In genomic region chr20:370977-371754, GRCh38 we compare ENCODE assay signal across 1 cellular context.
TF ChIP-seq lines count a peak whose summit lies in the region.

No MANE protein-coding gene starts in this region.

TF ChIP-seq in HepG2, 621 proteins besides CTCF, POLR2A, EP300 and RAD21 (continued from another document and continues in another):
- TF ChIP-seq, protein P1, sequence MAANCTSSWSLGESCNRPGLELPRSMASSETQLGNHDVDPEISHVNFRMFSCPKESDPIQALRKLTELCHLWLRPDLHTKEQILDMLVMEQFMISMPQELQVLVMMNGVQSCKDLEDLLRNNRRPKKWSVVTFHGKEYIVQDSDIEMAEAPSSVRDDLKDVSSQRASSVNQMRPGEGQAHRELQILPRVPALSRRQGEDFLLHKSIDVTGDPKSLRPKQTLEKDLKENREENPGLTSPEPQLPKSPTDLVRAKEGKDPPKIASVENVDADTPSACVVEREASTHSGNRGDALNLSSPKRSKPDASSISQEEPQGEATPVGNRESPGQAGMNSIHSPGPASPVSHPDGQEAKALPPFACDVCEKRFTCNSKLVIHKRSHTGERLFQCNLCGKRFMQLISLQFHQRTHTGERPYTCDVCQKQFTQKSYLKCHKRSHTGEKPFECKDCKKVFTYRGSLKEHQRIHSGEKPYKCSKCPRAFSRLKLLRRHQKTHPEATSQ (CRISPR knock-in tag; IDR thresholded peaks at IDR 0.05; ENCODE audit: borderline replicate concordance) = no peak
- TF ChIP-seq, protein P2, sequence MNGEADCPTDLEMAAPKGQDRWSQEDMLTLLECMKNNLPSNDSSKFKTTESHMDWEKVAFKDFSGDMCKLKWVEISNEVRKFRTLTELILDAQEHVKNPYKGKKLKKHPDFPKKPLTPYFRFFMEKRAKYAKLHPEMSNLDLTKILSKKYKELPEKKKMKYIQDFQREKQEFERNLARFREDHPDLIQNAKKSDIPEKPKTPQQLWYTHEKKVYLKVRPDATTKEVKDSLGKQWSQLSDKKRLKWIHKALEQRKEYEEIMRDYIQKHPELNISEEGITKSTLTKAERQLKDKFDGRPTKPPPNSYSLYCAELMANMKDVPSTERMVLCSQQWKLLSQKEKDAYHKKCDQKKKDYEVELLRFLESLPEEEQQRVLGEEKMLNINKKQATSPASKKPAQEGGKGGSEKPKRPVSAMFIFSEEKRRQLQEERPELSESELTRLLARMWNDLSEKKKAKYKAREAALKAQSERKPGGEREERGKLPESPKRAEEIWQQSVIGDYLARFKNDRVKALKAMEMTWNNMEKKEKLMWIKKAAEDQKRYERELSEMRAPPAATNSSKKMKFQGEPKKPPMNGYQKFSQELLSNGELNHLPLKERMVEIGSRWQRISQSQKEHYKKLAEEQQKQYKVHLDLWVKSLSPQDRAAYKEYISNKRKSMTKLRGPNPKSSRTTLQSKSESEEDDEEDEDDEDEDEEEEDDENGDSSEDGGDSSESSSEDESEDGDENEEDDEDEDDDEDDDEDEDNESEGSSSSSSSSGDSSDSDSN (CRISPR knock-in tag; IDR thresholded peaks at IDR 0.05) = no peak
- TF ChIP-seq DBP (CRISPR knock-in tag; IDR thresholded peaks at IDR 0.05; ENCODE audit: not compliant biosample characterization) (no peak), ZBTB3 (CRISPR knock-in tag; IDR thresholded peaks at IDR 0.05; ENCODE audit: borderline replicate concordance, low read depth) (no peak), ZNF800 (CRISPR knock-in tag; IDR thresholded peaks at IDR 0.05) (no peak), EZH2 (conservative IDR thresholded peaks at IDR 0.05; ENCODE audit: low read depth, low read length) (no peak), ZZZ3 (CRISPR knock-in tag; IDR thresholded peaks at IDR 0.05; ENCODE audit: borderline replicate concordance) (no peak), ZNF629 (CRISPR knock-in tag; conservative IDR thresholded peaks at IDR 0.05) (0 out of 2 replicates have a peak, but pooled peaks have one; percentile 20), BATF2 (CRISPR knock-in tag; IDR thresholded peaks at IDR 0.05) (no peak), AKAP8 (CRISPR knock-in tag; IDR thresholded peaks at IDR 0.05) (no peak), ARHGAP35 (CRISPR knock-in tag; IDR thresholded peaks at IDR 0.05; ENCODE audit: borderline replicate concordance) (no peak; the same call in 1 of the 2 replicates), CAMTA2 (CRISPR knock-in tag; IDR thresholded peaks at IDR 0.05; ENCODE audit: borderline replicate concordance) (no peak), TAF15 (IDR thresholded peaks at IDR 0.05; ENCODE audit: low read depth, low read length, poor library complexity, severe bottlenecking) (no peak), ARNTL (CRISPR knock-in tag; IDR thresholded peaks at IDR 0.05) (no peak), IRF1 (CRISPR knock-in tag; IDR thresholded peaks at IDR 0.05; ENCODE audit: low read depth) (no peak), CREB1 (IDR thresholded peaks at IDR 0.05) (no peak), CREB1 (CRISPR knock-in tag; IDR thresholded peaks at IDR 0.05) (no peak), NFYB (CRISPR knock-in tag; IDR thresholded peaks at IDR 0.05) (no peak), SCMH1 (CRISPR knock-in tag; IDR thresholded peaks at IDR 0.05; ENCODE audit: borderline replicate concordance) (no peak), THYN1 (CRISPR knock-in tag; IDR thresholded peaks at IDR 0.05; ENCODE audit: borderline replicate concordance, low read depth) (0 out of 2 replicates have a peak, but pooled peaks have one; percentile 4), MAFK (conservative IDR thresholded peaks at IDR 0.05 in 1 of 2, IDR thresholded peaks at IDR 0.05 in 1 of 2; ENCODE audit: low read length in 2 of 2) (peak; percentile 58 to 85), SIN3B (IDR thresholded peaks at IDR 0.05; ENCODE audit: low read length) (no peak), DNMT3B (CRISPR knock-in tag; conservative IDR thresholded peaks at IDR 0.05) (no peak), SP140L (CRISPR knock-in tag; IDR thresholded peaks at IDR 0.05; ENCODE audit: borderline replicate concordance) (0 out of 2 replicates have a peak, but pooled peaks have one; percentile 30), MYPOP (CRISPR knock-in tag; IDR thresholded peaks at IDR 0.05) (no peak; the same call in 1 of the 2 replicates), ZNF256 (CRISPR knock-in tag; conservative IDR thresholded peaks at IDR 0.05) (no peak), ZNF556 (CRISPR knock-in tag; IDR thresholded peaks at IDR 0.05; ENCODE audit: borderline replicate concordance) (no peak), MATR3 (CRISPR knock-in tag; IDR thresholded peaks at IDR 0.05) (0 out of 2 replicates have a peak, but pooled peaks have one; percentile 44), ZBTB10 (CRISPR knock-in tag; IDR thresholded peaks at IDR 0.05; ENCODE audit: borderline replicate concordance) (no peak), ZSCAN31 (CRISPR knock-in tag; IDR thresholded peaks at IDR 0.05; ENCODE audit: low read depth) (no peak), HOXA9 (CRISPR knock-in tag; IDR thresholded peaks at IDR 0.05; ENCODE audit: borderline replicate concordance) (no peak), MTF2 (CRISPR knock-in tag; IDR thresholded peaks at IDR 0.05; ENCODE audit: borderline replicate concordance) (no peak), ZNF264 (CRISPR knock-in tag; IDR thresholded peaks at IDR 0.05) (no peak), JUND (CRISPR knock-in tag; IDR thresholded peaks at IDR 0.05) (no peak), WIZ (CRISPR knock-in tag; IDR thresholded peaks at IDR 0.05) (peak; percentile 11; the same call in 1 of the 2 replicates), ZNF530 (CRISPR knock-in tag; IDR thresholded peaks at IDR 0.05; ENCODE audit: low read depth) (no peak), ZNF121 (CRISPR knock-in tag; IDR thresholded peaks at IDR 0.05) (no peak), TSC22D2 (CRISPR knock-in tag; IDR thresholded peaks at IDR 0.05; ENCODE audit: borderline replicate concordance) (no peak), NKX3-1 (CRISPR knock-in tag; IDR thresholded peaks at IDR 0.05) (peak; percentile 11; the same call in 1 of the 2 replicates), CENPX (CRISPR knock-in tag; IDR thresholded peaks at IDR 0.05) (no peak)
- TF ChIP-seq, protein P3, sequence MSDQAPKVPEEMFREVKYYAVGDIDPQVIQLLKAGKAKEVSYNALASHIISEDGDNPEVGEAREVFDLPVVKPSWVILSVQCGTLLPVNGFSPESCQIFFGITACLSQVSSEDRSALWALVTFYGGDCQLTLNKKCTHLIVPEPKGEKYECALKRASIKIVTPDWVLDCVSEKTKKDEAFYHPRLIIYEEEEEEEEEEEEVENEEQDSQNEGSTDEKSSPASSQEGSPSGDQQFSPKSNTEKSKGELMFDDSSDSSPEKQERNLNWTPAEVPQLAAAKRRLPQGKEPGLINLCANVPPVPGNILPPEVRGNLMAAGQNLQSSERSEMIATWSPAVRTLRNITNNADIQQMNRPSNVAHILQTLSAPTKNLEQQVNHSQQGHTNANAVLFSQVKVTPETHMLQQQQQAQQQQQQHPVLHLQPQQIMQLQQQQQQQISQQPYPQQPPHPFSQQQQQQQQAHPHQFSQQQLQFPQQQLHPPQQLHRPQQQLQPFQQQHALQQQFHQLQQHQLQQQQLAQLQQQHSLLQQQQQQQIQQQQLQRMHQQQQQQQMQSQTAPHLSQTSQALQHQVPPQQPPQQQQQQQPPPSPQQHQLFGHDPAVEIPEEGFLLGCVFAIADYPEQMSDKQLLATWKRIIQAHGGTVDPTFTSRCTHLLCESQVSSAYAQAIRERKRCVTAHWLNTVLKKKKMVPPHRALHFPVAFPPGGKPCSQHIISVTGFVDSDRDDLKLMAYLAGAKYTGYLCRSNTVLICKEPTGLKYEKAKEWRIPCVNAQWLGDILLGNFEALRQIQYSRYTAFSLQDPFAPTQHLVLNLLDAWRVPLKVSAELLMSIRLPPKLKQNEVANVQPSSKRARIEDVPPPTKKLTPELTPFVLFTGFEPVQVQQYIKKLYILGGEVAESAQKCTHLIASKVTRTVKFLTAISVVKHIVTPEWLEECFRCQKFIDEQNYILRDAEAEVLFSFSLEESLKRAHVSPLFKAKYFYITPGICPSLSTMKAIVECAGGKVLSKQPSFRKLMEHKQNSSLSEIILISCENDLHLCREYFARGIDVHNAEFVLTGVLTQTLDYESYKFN (CRISPR knock-in tag; conservative IDR thresholded peaks at IDR 0.05) = no peak
- TF ChIP-seq, protein P4, sequence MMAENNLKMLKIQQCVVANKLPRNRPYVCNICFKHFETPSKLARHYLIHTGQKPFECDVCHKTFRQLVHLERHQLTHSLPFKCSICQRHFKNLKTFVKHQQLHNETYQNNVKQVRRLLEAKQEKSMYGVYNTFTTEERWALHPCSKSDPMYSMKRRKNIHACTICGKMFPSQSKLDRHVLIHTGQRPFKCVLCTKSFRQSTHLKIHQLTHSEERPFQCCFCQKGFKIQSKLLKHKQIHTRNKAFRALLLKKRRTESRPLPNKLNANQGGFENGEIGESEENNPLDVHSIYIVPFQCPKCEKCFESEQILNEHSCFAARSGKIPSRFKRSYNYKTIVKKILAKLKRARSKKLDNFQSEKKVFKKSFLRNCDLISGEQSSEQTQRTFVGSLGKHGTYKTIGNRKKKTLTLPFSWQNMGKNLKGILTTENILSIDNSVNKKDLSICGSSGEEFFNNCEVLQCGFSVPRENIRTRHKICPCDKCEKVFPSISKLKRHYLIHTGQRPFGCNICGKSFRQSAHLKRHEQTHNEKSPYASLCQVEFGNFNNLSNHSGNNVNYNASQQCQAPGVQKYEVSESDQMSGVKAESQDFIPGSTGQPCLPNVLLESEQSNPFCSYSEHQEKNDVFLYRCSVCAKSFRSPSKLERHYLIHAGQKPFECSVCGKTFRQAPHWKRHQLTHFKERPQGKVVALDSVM (CRISPR knock-in tag; IDR thresholded peaks at IDR 0.05) = no peak
- TF ChIP-seq, protein P5, sequence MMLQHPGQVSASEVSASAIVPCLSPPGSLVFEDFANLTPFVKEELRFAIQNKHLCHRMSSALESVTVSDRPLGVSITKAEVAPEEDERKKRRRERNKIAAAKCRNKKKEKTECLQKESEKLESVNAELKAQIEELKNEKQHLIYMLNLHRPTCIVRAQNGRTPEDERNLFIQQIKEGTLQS (CRISPR knock-in tag; IDR thresholded peaks at IDR 0.05) = 0 out of 2 replicates have a peak, but pooled peaks have one; percentile 43
- TF ChIP-seq, protein P6, sequence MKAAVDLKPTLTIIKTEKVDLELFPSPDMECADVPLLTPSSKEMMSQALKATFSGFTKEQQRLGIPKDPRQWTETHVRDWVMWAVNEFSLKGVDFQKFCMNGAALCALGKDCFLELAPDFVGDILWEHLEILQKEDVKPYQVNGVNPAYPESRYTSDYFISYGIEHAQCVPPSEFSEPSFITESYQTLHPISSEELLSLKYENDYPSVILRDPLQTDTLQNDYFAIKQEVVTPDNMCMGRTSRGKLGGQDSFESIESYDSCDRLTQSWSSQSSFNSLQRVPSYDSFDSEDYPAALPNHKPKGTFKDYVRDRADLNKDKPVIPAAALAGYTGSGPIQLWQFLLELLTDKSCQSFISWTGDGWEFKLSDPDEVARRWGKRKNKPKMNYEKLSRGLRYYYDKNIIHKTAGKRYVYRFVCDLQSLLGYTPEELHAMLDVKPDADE (CRISPR knock-in tag; IDR thresholded peaks at IDR 0.05) = no peak
